ENCODE assay signal across 5 cellular contexts in genomic region chr20:2807929-2808328, GRCh38. TPM values are rescaled to one million over a fixed set of nuclear protein-coding genes. Genes with fewer than 3 reads are reported as not detected.
"Had no signal": no experiment of that assay in that cellular context is flagged by ENCODE, and none has a peak within 500 bp of the region (broad histone marks: within the 10 kb centered on the region; RNA-seq: fewer than 3 reads in every experiment).

No MANE protein-coding gene starts in this region.

RNA-seq across cellular contexts. Expression of gene C20orf141, which starts 6.9 kb away (rescaled TPM):
- total RNA-seq: M059J, PC-3, Peyer's patch, SJCRH30, SK-MEL-5 had no signal

RNA-seq across cellular contexts. Expression of gene CPXM1, which starts 7.5 kb away (rescaled TPM):
- total RNA-seq: PC-3 had no signal

RNA-seq across cellular contexts. Expression of gene TMEM239, which starts 8.2 kb away (rescaled TPM):
- total RNA-seq: M059J, Peyer's patch, SJCRH30, SK-MEL-5 had no signal
